ENCODE assay signal across 25 cellular contexts in genomic region chr10:93147281-93147680, GRCh38.
"Had no signal": no experiment of that assay in that cellular context is flagged by ENCODE, and none has a peak within 500 bp of the region (broad histone marks: within the 10 kb centered on the region; RNA-seq: fewer than 3 reads in every experiment).

No MANE protein-coding gene starts in this region.

- H3K4me3 Mint-ChIP-seq: activated CD8-positive, alpha-beta T cell treated with anti-CD3 and anti-CD28 coated beads, Interleukin-2, amount 10 ng/mL, durations not matched to agents 7 days and 5 days; activated naive CD8-positive, alpha-beta T cell; activated T-cell treated with anti-CD3 and anti-CD28 coated beads, Interleukin-2, amount 50 U/mL, for 24 hours; activated T-helper 1 cell treated with anti-CD3 and anti-CD28 coated beads, Interleukin-12 subunit alpha, Interleukin-12 subunit beta, Interleukin-2, Interleukin-4 antibody, amounts not matched to agents 30 ng/mL and 10 ng/mL and 1 ng/mL, durations not matched to agents 14 hours and 24 hours and 36 hours; T-helper 1 cell treated with Interleukin-12 subunit alpha and Interleukin-12 subunit beta and Interleukin-4 antibody, amounts not matched to agents 30 μg/mL and 1 μg/mL, for 36 hours; WTC11 had no signal

- H3K4me3 ChIP-seq: cardiac muscle cell had no signal

- H3K27ac ChIP-seq: brain microvascular endothelial cell, cardiac muscle cell, KMS-11 had no signal

- H3K36me3 ChIP-seq: brain microvascular endothelial cell, cardiac muscle cell had no signal

- H3K27ac Mint-ChIP-seq: activated CD8-positive, alpha-beta T cell treated with anti-CD3 and anti-CD28 coated beads, Interleukin-2, amount 10 ng/mL, durations not matched to agents 7 days and 5 days; activated naive CD8-positive, alpha-beta T cell; activated T-cell treated with anti-CD3 and anti-CD28 coated beads, Interleukin-2, amount 50 U/mL, for 24 hours; activated T-helper 1 cell treated with anti-CD3 and anti-CD28 coated beads, Interleukin-12 subunit alpha, Interleukin-12 subunit beta, Interleukin-2, Interleukin-4 antibody, amounts not matched to agents 30 ng/mL and 10 ng/mL and 1 ng/mL, durations not matched to agents 14 hours and 24 hours and 36 hours; T-helper 1 cell treated with Interleukin-12 subunit alpha and Interleukin-12 subunit beta and Interleukin-4 antibody, amounts not matched to agents 30 μg/mL and 1 μg/mL, for 36 hours; WTC11 had no signal

- H3K4me2 ChIP-seq: KMS-11 had no signal

- H3K9ac ChIP-seq: KMS-11 had no signal

- DNase-seq: activated CD4-positive, alpha-beta T cell treated with anti-CD3 and anti-CD28 coated beads for 48 hours; activated CD4-positive, alpha-beta T cell treated with anti-CD3 and anti-CD28 coated beads, Interleukin-2, amount 50 U/mL, for 4 hours; activated CD4-positive, CD25-positive, alpha-beta regulatory T cell treated with anti-CD3 and anti-CD28 coated beads, Interleukin-2, amount 50 U/mL, for 72 hours; activated CD8-positive, alpha-beta memory T cell treated with anti-CD3 and anti-CD28 coated beads, Interleukin-2, amount 50 U/mL, for 48 hours; activated CD8-positive, alpha-beta T cell treated with anti-CD3 and anti-CD28 coated beads, Interleukin-2, amount 10 ng/mL, durations not matched to agents 7 days and 5 days; activated effector memory CD4-positive, alpha-beta T cell treated with Interleukin-2 at 50 U/mL for 16 hours; activated naive CD4-positive, alpha-beta T cell; activated T-cell treated with anti-CD3 and anti-CD28 coated beads, Interleukin-2, amount 50 U/mL, for 24 hours; amygdala; brain microvascular endothelial cell; NCI-H1092; NCI-H1436; NCI-H1694 treated with DMSO at 0.1 percent for 48 hours; NCI-H2029 treated with DMSO at 0.1 percent for 48 hours; NCI-H345; NCI-H510A; NCI-H526 treated with DMSO at 0.1 percent for 48 hours; PC-3; SHP77 treated with DMSO at 0.1 percent for 48 hours had no signal

- ATAC-seq: activated CD8-positive, alpha-beta T cell treated with anti-CD3 and anti-CD28 coated beads, Interleukin-2, amount 10 ng/mL, durations not matched to agents 7 days and 5 days; PC-3; WTC11 had no signal

- H3K9me3 Mint-ChIP-seq: activated T-cell treated with anti-CD3 and anti-CD28 coated beads, Interleukin-2, amount 50 U/mL, for 24 hours; activated T-helper 1 cell treated with anti-CD3 and anti-CD28 coated beads, Interleukin-12 subunit alpha, Interleukin-12 subunit beta, Interleukin-2, Interleukin-4 antibody, amounts not matched to agents 30 ng/mL and 10 ng/mL and 1 ng/mL, durations not matched to agents 14 hours and 24 hours and 36 hours; T-helper 1 cell treated with Interleukin-12 subunit alpha and Interleukin-12 subunit beta and Interleukin-4 antibody, amounts not matched to agents 30 μg/mL and 1 μg/mL, for 36 hours had no signal

- H3K27me3 ChIP-seq: brain microvascular endothelial cell, cardiac muscle cell had no signal
